12 cellular contexts compared by ENCODE assay signal in the genomic region with DNA sequence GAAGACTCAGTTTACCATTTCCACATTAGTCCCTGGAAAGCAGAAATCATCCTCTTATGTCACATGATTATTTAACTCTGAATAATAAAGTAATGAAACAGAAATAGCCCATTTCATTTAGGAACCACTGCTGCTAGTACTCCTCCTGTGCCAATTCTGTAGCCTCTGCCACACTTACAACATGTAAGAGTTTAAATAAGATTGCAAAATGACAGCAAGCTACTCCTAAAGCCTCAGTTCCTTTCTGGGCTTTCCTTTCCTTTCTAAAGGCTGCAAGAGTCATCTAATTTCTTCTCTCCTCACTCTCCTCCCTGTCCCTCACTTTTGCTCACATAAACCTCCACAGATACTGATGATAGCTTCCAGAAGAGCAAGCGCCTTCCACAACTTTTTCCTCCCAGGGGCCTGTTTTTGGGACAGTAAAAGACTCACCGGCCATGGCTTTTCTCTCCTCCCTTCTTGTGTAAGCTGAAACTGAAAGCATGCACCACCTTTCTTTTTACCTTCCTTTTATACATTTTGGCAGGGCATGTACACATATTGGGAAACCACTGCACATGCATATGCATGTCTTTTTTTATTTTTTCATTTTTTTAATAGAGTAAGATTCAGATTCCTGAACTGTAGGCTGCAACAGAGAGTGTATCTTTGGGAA. TPM values are rescaled to one million over a fixed set of nuclear protein-coding genes. Genes with fewer than 3 reads are reported as not detected.
DNase-seq lines count a peak whose midpoint lies in the region; ATAC-seq and TF ChIP-seq lines count a peak whose summit lies in the region.
"Had no signal": no experiment of that assay in that cellular context is flagged by ENCODE, and none has a peak within 500 bp of the region (broad histone marks: within the 10 kb centered on the region; RNA-seq: fewer than 3 reads in every experiment).

No MANE protein-coding gene starts in this region.

- H3K4me1 ChIP-seq in CD4-positive, alpha-beta memory T cell (ENCODE audit: insufficient read depth, low read length) = peaks cover 30% of the 10 kb centered on the region
- peaks cover 0 to 17% of the 10 kb centered on the region in 2 donors for H3K4me1 ChIP-seq in left lung

- peak; percentile 53 for ATAC-seq in GM19324 (IDR thresholded peaks at IDR 0.05; ENCODE audit: low FRiP score, unreplicated experiment)
- peak; percentile 62 for ATAC-seq in left lung
- ATAC-seq in HG03280 (IDR thresholded peaks at IDR 0.05; ENCODE audit: unreplicated experiment) = no peak

- peak overlapping the region; percentile 14 to 69 for H3K4me3 ChIP-seq in CD4-positive, alpha-beta memory T cell (ENCODE audit: low read length in 2 of 2)
- H3K4me3 ChIP-seq in left lung = no peak overlapping the region
- H3K4me3 ChIP-seq: heart right ventricle had no signal

- H3K9me3 Mint-ChIP-seq in CD4-positive, alpha-beta memory T cell = peaks cover 0 to 5% (median 3%) of the 10 kb centered on the region in 8 donors
- peaks cover 5% of the 10 kb centered on the region for H3K9me3 Mint-ChIP-seq in activated CD4-positive, alpha-beta memory T cell treated with anti-CD3 and anti-CD28 coated beads for 36 hours

- H3K9me3 ChIP-seq in CD4-positive, alpha-beta memory T cell (ENCODE audit: control insufficient read depth in 1 of 2, low read length in 2 of 2) = no peaks in the 10 kb centered on the region
- H3K9me3 ChIP-seq in left lung = peaks cover 0 to 4% of the 10 kb centered on the region in 2 donors

- peak overlapping the region; percentile 69 to 95 (median 88) for H3K27ac Mint-ChIP-seq in CD4-positive, alpha-beta memory T cell
- H3K27ac Mint-ChIP-seq in activated CD4-positive, alpha-beta memory T cell treated with anti-CD3 and anti-CD28 coated beads for 36 hours = peak overlapping the region; percentile 34
- H3K27ac Mint-ChIP-seq: brain had no signal

- peak overlapping the region; percentile 81 to 95 (median 88) for H3K4me3 Mint-ChIP-seq in CD4-positive, alpha-beta memory T cell
- peak overlapping the region; percentile 53 for H3K4me3 Mint-ChIP-seq in activated CD4-positive, alpha-beta memory T cell treated with anti-CD3 and anti-CD28 coated beads for 36 hours
- H3K4me3 Mint-ChIP-seq: brain, neural crest cell had no signal

- no peaks in the 10 kb centered on the region for H3K27me3 Mint-ChIP-seq in CD4-positive, alpha-beta memory T cell
- H3K27me3 Mint-ChIP-seq in activated CD4-positive, alpha-beta memory T cell treated with anti-CD3 and anti-CD28 coated beads for 36 hours = no peaks in the 10 kb centered on the region

- H3K27ac ChIP-seq in CD4-positive, alpha-beta memory T cell (ENCODE audit: low read depth, low read length) = peak overlapping the region; percentile 62
- H3K27ac ChIP-seq in left lung = peak overlapping the region in 1 of 2 donors; percentile 70

- DNase-seq in CD4-positive, alpha-beta memory T cell = peak in 2 of 5 donors; percentile 6 to 14
- DNase-seq in activated CD4-positive, alpha-beta memory T cell treated with anti-CD3 and anti-CD28 coated beads for 36 hours = no peak
- no peak for DNase-seq in left lung
- DNase-seq in T-helper 9 cell = no peak
- DNase-seq in superior temporal gyrus (ENCODE audit: extremely low spot score) = no peak
- DNase-seq: activated CD8-positive, alpha-beta memory T cell treated with anti-CD3 and anti-CD28 coated beads, Interleukin-2, amount 50 U/mL, for 48 hours; heart right ventricle had no signal

- CTCF ChIA-PET in CD4-positive, alpha-beta memory T cell (lab: Charles Lee; ENCODE audit: partially characterized antibody) = no interaction called here
- CTCF ChIA-PET in activated CD4-positive, alpha-beta memory T cell treated with anti-CD3 and anti-CD28 coated beads for 36 hours (lab: Charles Lee) = no interaction called here

- H3K27me3 ChIP-seq in CD4-positive, alpha-beta memory T cell (ENCODE audit: insufficient read depth, low read length) = no peaks in the 10 kb centered on the region
- H3K27me3 ChIP-seq in left lung = no peaks in the 10 kb centered on the region
- H3K27me3 ChIP-seq: heart right ventricle had no signal

- no peak for TF ChIP-seq CTCF in left lung (IDR thresholded peaks at IDR 0.05)

- POLR2A ChIA-PET in CD4-positive, alpha-beta memory T cell (lab: Charles Lee; ENCODE audit: partially characterized antibody) = interaction anchor here (0.9 to 2.3 kb wide), 9 partner anchors 30 to 976 kb away, joined by 3 to 9 read pairs (median 4); partner anchors contain the start of genes AASDHPPT, CASP1, CASP4 and KBTBD3
- POLR2A ChIA-PET in activated CD4-positive, alpha-beta memory T cell treated with anti-CD3 and anti-CD28 coated beads for 36 hours (lab: Charles Lee) = no interaction called here

- intact Hi-C loops in CD4-positive, alpha-beta memory T cell (cut with micrococcal nuclease) = no loop called here
- intact Hi-C loops in activated CD4-positive, alpha-beta memory T cell treated with anti-CD3 and anti-CD28 coated beads for 36 hours (cut with micrococcal nuclease) = loop anchor here (1.0 to 10.0 kb wide), 6 partner anchors 24 to 396 kb away; partner anchors contain the start of genes CASP1 and CASP4
- intact Hi-C loops in left lung (cut with DNase I) = no loop called here

- peaks cover 5 to 13% of the 10 kb centered on the region in 2 donors for H3K36me3 Mint-ChIP-seq in CD4-positive, alpha-beta memory T cell
- peaks cover 8% of the 10 kb centered on the region for H3K36me3 Mint-ChIP-seq in activated CD4-positive, alpha-beta memory T cell treated with anti-CD3 and anti-CD28 coated beads for 36 hours
- H3K36me3 Mint-ChIP-seq: brain had no signal

- H3K4me1 Mint-ChIP-seq in CD4-positive, alpha-beta memory T cell = peaks cover 29 to 40% (median 35%) of the 10 kb centered on the region in 4 donors
- H3K4me1 Mint-ChIP-seq in activated CD4-positive, alpha-beta memory T cell treated with anti-CD3 and anti-CD28 coated beads for 36 hours (ENCODE audit: low read depth) = peaks cover 35% of the 10 kb centered on the region
- H3K4me1 Mint-ChIP-seq: brain, neural crest cell had no signal

- H3K36me3 ChIP-seq in CD4-positive, alpha-beta memory T cell (ENCODE audit: insufficient read depth, low read length) = no peaks in the 10 kb centered on the region
- no peaks in the 10 kb centered on the region for H3K36me3 ChIP-seq in left lung
- H3K36me3 ChIP-seq: heart right ventricle had no signal

RNA-seq across cellular contexts. Expression of gene CARD18, which starts 38.5 kb away (rescaled TPM):
- not detected for total RNA-seq in CD4-positive, alpha-beta memory T cell
- polyA plus RNA-seq in CD4-positive, alpha-beta memory T cell = not detected
- not detected for total RNA-seq in activated CD4-positive, alpha-beta memory T cell treated with anti-CD3 and anti-CD28 coated beads for 36 hours
- not detected for total RNA-seq in left lung
- total RNA-seq: neural crest cell, temporal lobe had no signal

RNA-seq across cellular contexts. Expression of gene CARD16, which starts 56.0 kb away (rescaled TPM):
- 10 to 100 TPM; 56.1 to 59.0 TPM for total RNA-seq in CD4-positive, alpha-beta memory T cell
- polyA plus RNA-seq in CD4-positive, alpha-beta memory T cell = 100 to 1,000 TPM; 190 to 219 TPM
- total RNA-seq in activated CD4-positive, alpha-beta memory T cell treated with anti-CD3 and anti-CD28 coated beads for 36 hours = 10 to 100 TPM in 1 of 2 experiments, 1 to 10 TPM in 1; 8.6 to 10.5 TPM
- 10 to 100 TPM; 55.9 to 56.3 TPM for total RNA-seq in left lung
- total RNA-seq: neural crest cell, temporal lobe had no signal

Comparison
In these comparisons a context has a peak if more than half of its experiments do, and no peak if none do; other contexts are left out.
1. H3K4me3 ChIP-seq: peak in CD4-positive, alpha-beta memory T cell (2 of 2); none in left lung (0 of 2).
2. RNA of gene CARD16, which starts 56.0 kb away (total RNA-seq): 56.1 to 59.0 TPM in CD4-positive, alpha-beta memory T cell and 55.9 to 56.3 TPM in left lung; 8.6 to 10.5 TPM in activated CD4-positive, alpha-beta memory T cell treated with anti-CD3 and anti-CD28 coated beads for 36 hours; every median in the first group is over 4 times any median in the second.